ENCODE assay signal across 8 cellular contexts in genomic region chr15:55168350-55168974, GRCh38. TPM values are rescaled to one million over a fixed set of nuclear protein-coding genes. Genes with fewer than 3 reads are reported as not detected.
A peak's percentile ranks its signal among the peaks of the same experiment; 100 is the strongest.
DNase-seq lines count a peak whose midpoint lies in the region; ATAC-seq and TF ChIP-seq lines count a peak whose summit lies in the region.

No MANE protein-coding gene starts in this region.

- peak; percentile 32 for DNase-seq in activated gamma-delta T cell treated with Interleukin-2 at 50 U/mL for 16 hours
- no peak for DNase-seq in activated gamma-delta T cell (lab: John Stamatoyannopoulos, UW)
- peak; percentile 47 for DNase-seq in NCI-H1105 treated with DMSO at 0.1 percent for 48 hours (lab: John Stamatoyannopoulos, UW)
- peak; percentile 26 for DNase-seq in T follicular helper cell (ENCODE audit: low read depth)
- no peak for DNase-seq in ascending aorta (ENCODE audit: low spot score in 2 of 2)
- DNase-seq in iPS DF 4.7 (ENCODE audit: extremely low read depth, low spot score), result peak; percentile 92
- peak; percentile 47 for DNase-seq in stimulated activated CD4-positive, alpha-beta T cell treated with anti-CD3 and anti-CD28 coated beads, Interleukin-12 subunit alpha, Interleukin-12 subunit beta, amount 100 ng/mL, for 4 hours

- no peaks in the 10 kb centered on the region for H3K27me3 ChIP-seq in ascending aorta

- H3K4me3 ChIP-seq in ascending aorta, result no peak overlapping the region

- H3K4me1 ChIP-seq in ascending aorta, result no peaks in the 10 kb centered on the region

- peak; percentile 50 to 84 (median 62) for TF ChIP-seq CTCF in ascending aorta (IDR thresholded peaks at IDR 0.05)

- no peaks in the 10 kb centered on the region for H3K36me3 ChIP-seq in ascending aorta

- no peak overlapping the region for H3K27ac ChIP-seq in ascending aorta

- H3K9me3 ChIP-seq in ascending aorta, result no peaks in the 10 kb centered on the region

- ATAC-seq in HG02763 (IDR thresholded peaks at IDR 0.05; ENCODE audit: unreplicated experiment), result peak; percentile 84

- intact Hi-C loops in ascending aorta (cut with DNase I), result loop anchor here (10.0 kb wide), 1 partner anchor 1194 kb away; the partner anchor contains the start of gene UNC13C

RNA-seq across cellular contexts. Expression of gene RSL24D1, which starts 28.3 kb away (rescaled TPM):
- 15.3 TPM for total RNA-seq in ascending aorta

Comparison
In these comparisons a context has a peak if more than half of its experiments do, and no peak if none do; other contexts are left out.
1. DNase-seq: peak in activated gamma-delta T cell treated with Interleukin-2 at 50 U/mL for 16 hours (single experiment), NCI-H1105 treated with DMSO at 0.1 percent for 48 hours (single experiment), T follicular helper cell (single experiment), iPS DF 4.7 (single experiment) and stimulated activated CD4-positive, alpha-beta T cell treated with anti-CD3 and anti-CD28 coated beads, Interleukin-12 subunit alpha, Interleukin-12 subunit beta, amount 100 ng/mL, for 4 hours (single experiment); none in activated gamma-delta T cell (single experiment) and ascending aorta (0 of 2).